20 cellular contexts compared by ENCODE assay signal in genomic region chr11:15333407-15333806, GRCh38.
"Had no signal": no experiment of that assay in that cellular context is flagged by ENCODE, and none has a peak within 500 bp of the region (broad histone marks: within the 10 kb centered on the region; RNA-seq: fewer than 3 reads in every experiment).

No MANE protein-coding gene starts in this region.

- DNase-seq: Kasumi-1; MM.1S; NCI-H1092 treated with DMSO at 0.1 percent for 48 hours; NCI-H1417 treated with DMSO at 0.1 percent for 48 hours; NCI-H146; NCI-H1694 treated with DMSO at 0.1 percent for 48 hours; NCI-H1930; NCI-H2081; NCI-H2107; NCI-H2171 treated with DMSO at 0.1 percent for 48 hours; NCI-H345; NCI-H446 treated with DMSO at 0.1 percent for 48 hours; NCI-H510A treated with DMSO at 0.1 percent for 48 hours; NCI-H526; NCI-H748 treated with DMSO at 0.1 percent for 48 hours; NK-92 treated with Interleukin-12 subunit alpha and Interleukin-12 subunit beta, amount 100 ng/mL, for 24 hours; PC-3; SHP77 had no signal

- H3K4me3 ChIP-seq: K562 had no signal

- ATAC-seq: K562, Panc1, PC-3 had no signal
